Comparison of ENCODE assay signal across 17 cellular contexts in genomic region chr2:100744589-100744988, GRCh38.
DNase-seq lines count a peak whose midpoint lies in the region; TF ChIP-seq lines count a peak whose summit lies in the region.
"Had no signal": no experiment of that assay in that cellular context is flagged by ENCODE, and none has a peak within 500 bp of the region (broad histone marks: within the 10 kb centered on the region; RNA-seq: fewer than 3 reads in every experiment).

No MANE protein-coding gene starts in this region.

- H3K36me3 Mint-ChIP-seq in osteocyte (ENCODE audit: unreplicated experiment) (no peaks in the 10 kb centered on the region), type B pancreatic cell (no peaks in the 10 kb centered on the region)

- H3K27ac Mint-ChIP-seq in osteocyte (ENCODE audit: unreplicated experiment) (peak overlapping the region; percentile 64), type B pancreatic cell (no peak overlapping the region)

- H3K4me3 ChIP-seq in GM12865 (ENCODE audit: low read depth, low read length) (no peak overlapping the region), SJSA1 (no peak overlapping the region), fibroblast of mammary gland (ENCODE audit: control insufficient read depth, low read depth, low read length) (no peak overlapping the region)
- H3K4me3 ChIP-seq: thyroid gland had no signal

- H3K9me3 Mint-ChIP-seq in osteocyte (ENCODE audit: unreplicated experiment) (peaks cover 2% of the 10 kb centered on the region), type B pancreatic cell (no peaks in the 10 kb centered on the region)

- TF ChIP-seq CTCF in GM12865 (IDR thresholded peaks at IDR 0.05; ENCODE audit: insufficient read depth, low read depth, low read length, missing control alignments) (no peak), fibroblast of mammary gland (conservative IDR thresholded peaks at IDR 0.05; ENCODE audit: control insufficient read depth, insufficient read depth, low read depth, low read length) (no peak), osteocyte (IDR thresholded peaks at IDR 0.05) (no peak), RWPE1 (conservative IDR thresholded peaks at IDR 0.05; ENCODE audit: low read depth) (no peak), type B pancreatic cell (conservative IDR thresholded peaks at IDR 0.05) (no peak)

- no peaks in the 10 kb centered on the region for H3K9me3 ChIP-seq in SJSA1 (replicated peaks)
- H3K9me3 ChIP-seq: thyroid gland had no signal

- H3K4me3 Mint-ChIP-seq in osteocyte (ENCODE audit: unreplicated experiment) (no peak overlapping the region), type B pancreatic cell (no peak overlapping the region)

- H3K27me3 ChIP-seq in SJSA1 (replicated peaks) = no peaks in the 10 kb centered on the region
- H3K27me3 ChIP-seq: thyroid gland had no signal

- H3K27ac ChIP-seq in SJSA1 (peak overlapping the region; percentile 48), RWPE1 (no peak overlapping the region)
- H3K27ac ChIP-seq: C4-2B, thyroid gland had no signal

- peaks cover 51% of the 10 kb centered on the region for H3K4me1 ChIP-seq in SJSA1 (replicated peaks)
- H3K4me1 ChIP-seq: thyroid gland had no signal

- DNase-seq in GM12865 (ENCODE audit: low read depth) (peak; percentile 2), SJSA1 (ENCODE audit: low read depth in 1 of 2, low spot score in 2 of 2) (peak in 1 of 2 experiments; percentile 50), fibroblast of mammary gland (ENCODE audit: low read depth) (peak; percentile 57), osteocyte (ENCODE audit: extremely low spot score, unreplicated experiment) (no peak), RWPE1 (ENCODE audit: low spot score) (no peak), type B pancreatic cell (ENCODE audit: extremely low spot score, unreplicated experiment) (no peak), DMS114 treated with DMSO at 0.1 percent for 48 hours (lab: John Stamatoyannopoulos, UW; ENCODE audit: unreplicated experiment) (no peak)
- DNase-seq: KG1; kidney; NCI-H187 treated with DMSO at 0.1 percent for 48 hours; NCI-H526 treated with DMSO at 0.1 percent for 48 hours; retina; SIG-M5; stimulated activated CD4-positive, alpha-beta T cell treated with anti-CD3 and anti-CD28 coated beads, Interleukin-1b, Interleukin-23, amount 100 ng/mL, for 48 hours; stimulated activated CD8-positive, alpha-beta memory T cell treated with anti-CD3 and anti-CD28 coated beads, Interleukin-4, amount 100 ng/mL, for 48 hours had no signal

- no peaks in the 10 kb centered on the region for H3K27me3 Mint-ChIP-seq in osteocyte (ENCODE audit: unreplicated experiment)
- H3K27me3 Mint-ChIP-seq in type B pancreatic cell = peaks cover 32% of the 10 kb centered on the region

- CTCF ChIA-PET in RWPE1 (lab: Yijun Ruan, JAX) = interaction anchor here (0.7 kb wide), 1 partner anchor 1043 kb away, joined by 3 read pairs; no protein-coding TSS in a partner anchor

- H3K4me1 Mint-ChIP-seq in osteocyte (ENCODE audit: unreplicated experiment) (peaks cover 38% of the 10 kb centered on the region), type B pancreatic cell (ENCODE audit: unreplicated experiment) (peaks cover 24% of the 10 kb centered on the region)

- POLR2A ChIA-PET in RWPE1 (lab: Yijun Ruan, JAX; ENCODE audit: low non-redundant PET) = no interaction called here

- H3K36me3 ChIP-seq in SJSA1 = no peaks in the 10 kb centered on the region
- H3K36me3 ChIP-seq: thyroid gland had no signal

Comparison
In these comparisons a context has a peak if more than half of its experiments do, and no peak if none do; other contexts are left out.
1. DNase-seq: peak in GM12865 (single experiment) and fibroblast of mammary gland (single experiment); none in osteocyte (single experiment), RWPE1 (single experiment), type B pancreatic cell (single experiment) and DMS114 treated with DMSO at 0.1 percent for 48 hours (single experiment).